ENCODE assay signal across 22 cellular contexts in genomic region chr20:44805335-44805734, GRCh38. TPM values are rescaled to one million over a fixed set of nuclear protein-coding genes. Genes with fewer than 3 reads are reported as not detected.
"Had no signal": no experiment of that assay in that cellular context is flagged by ENCODE, and none has a peak within 500 bp of the region (broad histone marks: within the 10 kb centered on the region; RNA-seq: fewer than 3 reads in every experiment).

No MANE protein-coding gene starts in this region.

- H3K4me1 ChIP-seq: colonic mucosa had no signal

- ATAC-seq: activated naive CD8-positive, alpha-beta T cell treated with anti-CD3 and anti-CD28 coated beads, Interleukin-2, amount 50 U/mL, for 24 hours; activated T-cell treated with anti-CD3 and anti-CD28 coated beads, Interleukin-2, amount 50 U/mL, for 4 hours had no signal

- H3K4me3 ChIP-seq: colonic mucosa, gastroesophageal sphincter, heart right ventricle, left ventricle myocardium inferior, tibial nerve had no signal

- H3K4me1 Mint-ChIP-seq: immature natural killer cell had no signal

- H3K9me3 Mint-ChIP-seq: activated naive CD4-positive, alpha-beta T cell treated with anti-CD3 and anti-CD28 coated beads, Interleukin-2, amount 10 ng/mL, durations not matched to agents 7 days and 5 days; activated naive CD8-positive, alpha-beta T cell treated with anti-CD3 and anti-CD28 coated beads, Interleukin-2, amount 50 U/mL, for 24 hours; activated T-cell treated with anti-CD3 and anti-CD28 coated beads, Interleukin-2, amount 50 U/mL, for 4 hours; immature natural killer cell; nephron progenitor cell; stimulated activated naive CD8-positive, alpha-beta T cell treated with anti-CD3 and anti-CD28 coated beads, Interleukin-15, Interleukin-2, amounts not matched to agents 100 ng/mL and 50 ng/mL, for 24 hours had no signal

- H3K36me3 ChIP-seq: brain microvascular endothelial cell, colonic mucosa, gastroesophageal sphincter, heart right ventricle, left ventricle myocardium inferior, tibial nerve had no signal

- H3K27ac ChIP-seq: brain microvascular endothelial cell, colonic mucosa, gastroesophageal sphincter, heart right ventricle, left ventricle myocardium inferior, tibial nerve, VCaP had no signal

- H3K9me3 ChIP-seq: colonic mucosa, gastroesophageal sphincter, heart right ventricle, left ventricle myocardium inferior, tibial nerve had no signal

- H3K36me3 Mint-ChIP-seq: activated naive CD4-positive, alpha-beta T cell treated with anti-CD3 and anti-CD28 coated beads, Interleukin-2, amount 10 ng/mL, durations not matched to agents 7 days and 5 days; immature natural killer cell had no signal

- H3K27ac Mint-ChIP-seq: activated naive CD4-positive, alpha-beta T cell treated with anti-CD3 and anti-CD28 coated beads, Interleukin-2, amount 10 ng/mL, durations not matched to agents 7 days and 5 days; activated naive CD8-positive, alpha-beta T cell treated with anti-CD3 and anti-CD28 coated beads, Interleukin-2, amount 50 U/mL, for 24 hours; immature natural killer cell; nephron progenitor cell; stimulated activated naive CD8-positive, alpha-beta T cell treated with anti-CD3 and anti-CD28 coated beads, Interleukin-15, Interleukin-2, amounts not matched to agents 100 ng/mL and 50 ng/mL, for 24 hours had no signal

- H3K4me3 Mint-ChIP-seq: activated naive CD4-positive, alpha-beta T cell treated with anti-CD3 and anti-CD28 coated beads, Interleukin-2, amount 10 ng/mL, durations not matched to agents 7 days and 5 days; activated naive CD8-positive, alpha-beta T cell treated with anti-CD3 and anti-CD28 coated beads, Interleukin-2, amount 50 U/mL, for 24 hours; activated T-cell treated with anti-CD3 and anti-CD28 coated beads, Interleukin-2, amount 50 U/mL, for 4 hours; immature natural killer cell; nephron progenitor cell; stimulated activated naive CD8-positive, alpha-beta T cell treated with anti-CD3 and anti-CD28 coated beads, Interleukin-15, Interleukin-2, amounts not matched to agents 100 ng/mL and 50 ng/mL, for 24 hours had no signal

- DNase-seq: activated CD4-positive, alpha-beta T cell treated with anti-CD3 and anti-CD28 coated beads, Interleukin-2, amount 50 U/mL, for 1 hour; activated CD4-positive, CD25-positive, alpha-beta regulatory T cell treated with anti-CD3 and anti-CD28 coated beads, Interleukin-2, amount 50 U/mL, for 72 hours; activated CD8-positive, alpha-beta memory T cell treated with anti-CD3 and anti-CD28 coated beads, Interleukin-2, amount 50 U/mL, for 4 hours; activated effector memory CD4-positive, alpha-beta T cell treated with Interleukin-2 at 50 U/mL for 16 hours; activated naive CD4-positive, alpha-beta T cell treated with anti-CD3 and anti-CD28 coated beads, Interleukin-2, amount 10 ng/mL, durations not matched to agents 7 days and 5 days; activated naive CD8-positive, alpha-beta T cell treated with anti-CD3 and anti-CD28 coated beads, Interleukin-2, amount 50 U/mL, for 24 hours; activated T-cell treated with anti-CD3 and anti-CD28 coated beads, Interleukin-2, amount 50 U/mL, for 4 hours; brain microvascular endothelial cell; central memory CD4-positive, alpha-beta T cell; immature natural killer cell; kidney glomerular epithelial cell; left ventricle myocardium inferior; mammary epithelial cell; stimulated activated CD4-positive, alpha-beta T cell treated with anti-CD3 and anti-CD28 coated beads, Interleukin-2, amount 100 ng/mL, for 24 hours had no signal

RNA-seq across cellular contexts. Expression of gene RIMS4, which starts 5.0 kb away (rescaled TPM):
- polyA plus RNA-seq: immature natural killer cell, mammary epithelial cell had no signal

RNA-seq across cellular contexts. Expression of gene KCNK15, which starts 59.7 kb away (rescaled TPM):
- total RNA-seq: occipital lobe had no signal
- polyA plus RNA-seq: immature natural killer cell had no signal
